ENCODE assay signal across 8 cellular contexts in the genomic region with DNA sequence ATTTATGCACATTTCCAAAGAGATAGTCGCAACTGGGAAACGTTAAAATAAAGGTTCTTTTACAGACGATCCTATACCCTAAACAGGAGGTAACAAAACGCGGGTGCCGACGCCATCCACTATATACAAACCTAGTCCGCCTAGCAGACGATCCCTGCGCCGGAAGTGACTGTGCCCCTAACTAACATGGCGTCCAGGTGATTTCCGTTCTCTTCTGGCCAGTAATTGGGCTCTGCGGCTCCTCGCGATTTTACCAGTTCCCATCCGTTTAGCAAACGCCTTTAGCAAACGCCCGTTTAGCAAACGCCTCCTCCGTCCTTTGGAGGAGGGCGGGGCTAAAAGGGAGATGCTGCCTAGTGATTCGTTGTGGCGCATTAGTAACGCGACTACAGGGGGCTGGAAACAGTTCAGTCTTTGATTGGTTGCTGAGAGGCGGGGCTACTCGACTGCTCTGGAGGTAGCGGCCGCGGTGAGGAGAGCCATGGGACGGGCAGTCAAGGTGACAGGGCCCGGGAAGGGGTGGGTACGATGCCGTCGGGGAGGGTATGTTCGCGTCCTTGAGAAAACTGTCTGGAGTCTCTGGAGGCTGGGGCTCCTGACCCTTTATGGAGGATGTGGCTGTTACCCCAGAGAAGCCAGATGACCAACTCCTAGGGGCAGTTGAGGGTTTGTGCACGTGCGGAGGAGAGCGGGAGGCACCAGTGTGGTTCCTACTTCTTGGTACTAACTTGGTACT. TPM values are rescaled to one million over a fixed set of nuclear protein-coding genes. Genes with fewer than 3 reads are reported as not detected.
DNase-seq lines count a peak whose midpoint lies in the region; ATAC-seq and TF ChIP-seq lines count a peak whose summit lies in the region.

LYRM7 (plus strand) TSS at position 405 of the 736 bp plus-strand sequence; CDS start at position 482, 77 bp downstream.

- peak within 1 kb of the TSS; percentile 62 for H2AFZ ChIP-seq in SU-DHL-6 (ENCODE audit: low read depth, low read length, severe bottlenecking)

- no peaks in the 10 kb centered on the region for H3K27me3 Mint-ChIP-seq in activated naive CD8-positive, alpha-beta T cell treated with anti-CD3 and anti-CD28 coated beads, Interleukin-2, amount 10 ng/mL, durations not matched to agents 7 days and 5 days

- peaks cover 39% of the 10 kb centered on the region for H3K4me1 Mint-ChIP-seq in activated naive CD8-positive, alpha-beta T cell treated with anti-CD3 and anti-CD28 coated beads, Interleukin-2, amount 10 ng/mL, durations not matched to agents 7 days and 5 days

- peak within 1 kb of the TSS; percentile 94 for H3K27ac Mint-ChIP-seq in activated naive CD8-positive, alpha-beta T cell treated with anti-CD3 and anti-CD28 coated beads, Interleukin-2, amount 10 ng/mL, durations not matched to agents 7 days and 5 days

- ATAC-seq in HG02678 (IDR thresholded peaks at IDR 0.05; ENCODE audit: unreplicated experiment) (peak; percentile 98), Right ventricle myocardium inferior (peak; percentile 99)
- ATAC-seq in activated naive CD8-positive, alpha-beta T cell treated with anti-CD3 and anti-CD28 coated beads, Interleukin-2, amount 10 ng/mL, durations not matched to agents 7 days and 5 days (ENCODE audit: low read depth): peak; percentile 96

- WGBS in ovary, 3 donors: 0 to 1% (median 0%) methylated on average over 42 of the region's 42 CpGs

- H3K9me3 ChIP-seq in SU-DHL-6 (ENCODE audit: insufficient read depth, low read length) (no peaks in the 10 kb centered on the region), ovary (no peaks in the 10 kb centered on the region), tibial artery (no peaks in the 10 kb centered on the region)

- H3K4me2 ChIP-seq in SU-DHL-6 (ENCODE audit: low read depth, low read length, poor library complexity, severe bottlenecking): peak within 1 kb of the TSS; percentile 93

- no peaks in the 10 kb centered on the region for H3K9me3 Mint-ChIP-seq in activated naive CD8-positive, alpha-beta T cell treated with anti-CD3 and anti-CD28 coated beads, Interleukin-2, amount 10 ng/mL, durations not matched to agents 7 days and 5 days

- TF ChIP-seq CTCF in SU-DHL-6 (IDR thresholded peaks at IDR 0.05; ENCODE audit: insufficient read depth, low read length, poor library complexity, severe bottlenecking) (no peak), ovary (IDR thresholded peaks at IDR 0.05) (peak in 1 of 3 donors; percentile 35), tibial artery (IDR thresholded peaks at IDR 0.05) (no peak)

- POLR2A ChIA-PET in activated naive CD8-positive, alpha-beta T cell treated with anti-CD3 and anti-CD28 coated beads, Interleukin-2, amount 10 ng/mL, durations not matched to agents 7 days and 5 days (lab: Charles Lee): interaction anchor here (1.0 to 1.4 kb wide), 6 partner anchors 53 to 95 kb away, joined by 3 to 5 read pairs (median 4); partner anchors contain the start of gene CDC42SE2

- TF ChIP-seq EP300 in ovary (IDR thresholded peaks at IDR 0.05): no peak

- no peaks in the 10 kb centered on the region for H3K9me2 ChIP-seq in SU-DHL-6 (replicated peaks; ENCODE audit: insufficient read depth, low read length)

- H3F3A ChIP-seq in SU-DHL-6 (ENCODE audit: insufficient read depth): peaks cover 10% of the 10 kb centered on the region

- no peaks in the 10 kb centered on the region for H4K20me1 ChIP-seq in SU-DHL-6 (ENCODE audit: low read depth, low read length)

- H3K4me3 ChIP-seq in SU-DHL-6 (ENCODE audit: insufficient read depth, low read length, poor library complexity, severe bottlenecking) (peak within 1 kb of the TSS; percentile 67), ovary (peak within 1 kb of the TSS; percentile 60), tibial artery (peak within 1 kb of the TSS; percentile 56 to 65)

- H3K9ac ChIP-seq in SU-DHL-6 (ENCODE audit: low read length): peak within 1 kb of the TSS; percentile 73

- DNase-seq in NCI-H128 (lab: John Stamatoyannopoulos, UW; ENCODE audit: unreplicated experiment): peak; percentile 93
- peak; percentile 83 for DNase-seq in activated naive CD8-positive, alpha-beta T cell treated with anti-CD3 and anti-CD28 coated beads, Interleukin-2, amount 10 ng/mL, durations not matched to agents 7 days and 5 days
- DNase-seq in Right ventricle myocardium inferior (ENCODE audit: missing footprints): peak; percentile 96
- DNase-seq in ovary: peak; percentile 92 to 96 (median 93)
- peak; percentile 97 to 99 for DNase-seq in tibial artery

- H3K4me1 ChIP-seq in ovary (ENCODE audit: insufficient read depth): peaks cover 4% of the 10 kb centered on the region
- peaks cover 0 to 17% (median 8%) of the 10 kb centered on the region in 4 donors for H3K4me1 ChIP-seq in tibial artery

- H3K27ac ChIP-seq in SU-DHL-6 (ENCODE audit: low read depth, low read length) (peak within 1 kb of the TSS; percentile 48), ovary (peak within 1 kb of the TSS; percentile 43 to 61), tibial artery (peak within 1 kb of the TSS; percentile 67 to 75)

- peak; percentile 65 for TF ChIP-seq POLR2A in GM10847 (IDR thresholded peaks at IDR 0.05; ENCODE audit: extremely low read depth, insufficient read length)
- TF ChIP-seq POLR2A in ovary (IDR thresholded peaks at IDR 0.05): peak; percentile 41

- peak within 1 kb of the TSS; percentile 97 for H3K4me3 Mint-ChIP-seq in activated naive CD8-positive, alpha-beta T cell treated with anti-CD3 and anti-CD28 coated beads, Interleukin-2, amount 10 ng/mL, durations not matched to agents 7 days and 5 days

- peaks cover 2% of the 10 kb centered on the region for H3K36me3 Mint-ChIP-seq in activated naive CD8-positive, alpha-beta T cell treated with anti-CD3 and anti-CD28 coated beads, Interleukin-2, amount 10 ng/mL, durations not matched to agents 7 days and 5 days

- H3K27me3 ChIP-seq in SU-DHL-6 (ENCODE audit: low read length): no peaks in the 10 kb centered on the region
- no peaks in the 10 kb centered on the region for H3K27me3 ChIP-seq in ovary
- no peaks in the 10 kb centered on the region for H3K27me3 ChIP-seq in tibial artery

- intact Hi-C loops in Right ventricle myocardium inferior (cut with DNase I) (loop anchor here (2.0 to 5.0 kb wide), 2 partner anchors 246 to 627 kb away; partner anchors contain the start of gene FNIP1), ovary (cut with DNase I) (loop anchor here in 1 of 4 donors (10.0 kb wide), 1 partner anchor 94 kb away; the partner anchor contains the start of gene CDC42SE2), tibial artery (cut with DNase I; ENCODE audit: low total_unique reads) (loop anchor here (5.0 kb wide), 1 partner anchor 92 kb away; the partner anchor contains the start of gene CDC42SE2)

- no peaks in the 10 kb centered on the region for H3K36me3 ChIP-seq in SU-DHL-6 (ENCODE audit: low read length)
- H3K36me3 ChIP-seq in ovary: no peaks in the 10 kb centered on the region
- no peaks in the 10 kb centered on the region for H3K36me3 ChIP-seq in tibial artery

- peaks cover 40% of the 10 kb centered on the region for H3K79me2 ChIP-seq in SU-DHL-6 (ENCODE audit: insufficient read depth, low read length)

RNA-seq across cellular contexts. Expression of gene LYRM7, which starts in this region (rescaled TPM):
- total RNA-seq in activated naive CD8-positive, alpha-beta T cell treated with anti-CD3 and anti-CD28 coated beads, Interleukin-2, amount 10 ng/mL, durations not matched to agents 7 days and 5 days: 10 to 100 TPM; 15.0 to 18.2 TPM
- total RNA-seq in Right ventricle myocardium inferior (26.9 TPM), ovary (10 to 100 TPM in 3 of 7 donors, 1 to 10 TPM in 4; 3.9 to 17.9 (median 9.8) TPM)
- 1 to 10 TPM; 4.8 to 9.0 TPM for polyA plus RNA-seq in ovary

Comparison
In these comparisons a context has a peak if more than half of its experiments do, and no peak if none do; other contexts are left out.
1. Peak in every context shown above with its lines: DNase-seq, ATAC-seq, H3K4me3 ChIP-seq and H3K27ac ChIP-seq.